ENCODE assay signal across 9 cellular contexts in the genomic region with DNA sequence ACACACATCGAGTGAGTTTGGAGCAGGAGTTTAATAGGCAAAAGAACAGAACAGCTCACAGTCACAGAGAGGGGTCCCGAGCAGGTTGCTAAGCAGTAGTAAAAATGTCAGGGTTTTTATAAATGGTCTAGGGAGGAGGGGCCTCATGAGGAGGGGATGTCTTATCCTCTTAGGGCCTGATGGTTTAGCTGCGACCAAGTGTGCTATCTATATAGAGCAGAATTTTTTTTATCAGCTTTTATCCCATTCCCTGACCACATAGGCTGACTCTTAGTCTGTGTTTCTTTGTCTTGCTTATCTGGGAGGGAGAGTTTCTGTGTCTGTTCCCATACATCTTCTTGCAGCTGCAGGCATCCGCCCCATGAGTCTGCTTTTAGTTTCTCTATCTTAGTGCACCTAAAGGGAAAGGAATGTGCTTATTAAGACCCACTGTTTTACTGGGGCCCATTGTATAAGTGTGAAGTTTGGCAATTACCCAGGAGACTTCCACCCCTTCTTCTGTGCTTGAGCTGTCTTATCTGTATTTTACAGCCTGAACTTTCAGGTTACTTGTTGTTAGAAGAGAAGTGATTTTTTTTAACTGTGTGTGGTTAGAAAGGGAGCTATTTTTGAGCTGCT. TPM values are rescaled to one million over a fixed set of nuclear protein-coding genes. Genes with fewer than 3 reads are reported as not detected.
DNase-seq lines count a peak whose midpoint lies in the region; ATAC-seq and TF ChIP-seq lines count a peak whose summit lies in the region.
"Had no signal": no experiment of that assay in that cellular context is flagged by ENCODE, and none has a peak within 500 bp of the region (broad histone marks: within the 10 kb centered on the region; RNA-seq: fewer than 3 reads in every experiment).

No MANE protein-coding gene starts in this region.

- peak overlapping the region; percentile 72 for H3K9ac ChIP-seq in adipocyte (ENCODE audit: low read length)

- H3K27ac ChIP-seq in layer of hippocampus (ENCODE audit: low read depth, low read length) (peak overlapping the region; percentile 46), upper lobe of right lung (peak overlapping the region; percentile 20)
- H3K27ac ChIP-seq: neutrophil had no signal

- DNase-seq in ELF-1 (ENCODE audit: low read depth, low spot score) (peak; percentile 54), adipocyte (ENCODE audit: low read depth) (no peak), upper lobe of right lung (no peak), NCI-H2227 treated with DMSO at 0.1 percent for 48 hours (lab: John Stamatoyannopoulos, UW) (no peak)

- H3K9me3 ChIP-seq in adipocyte (ENCODE audit: control insufficient read depth, low read length) (no peaks in the 10 kb centered on the region), upper lobe of right lung (no peaks in the 10 kb centered on the region)
- H3K9me3 ChIP-seq: neutrophil had no signal

- ATAC-seq in HG02798 (IDR thresholded peaks at IDR 0.05; ENCODE audit: poor library complexity, unreplicated experiment), result peak; percentile 51
- ATAC-seq in upper lobe of right lung, result no peak
- no peak for ATAC-seq in GM21381 (IDR thresholded peaks at IDR 0.05; ENCODE audit: unreplicated experiment)
- no peak for ATAC-seq in GM18505 (IDR thresholded peaks at IDR 0.05; ENCODE audit: unreplicated experiment)

- H3K4me1 ChIP-seq in adipocyte (ENCODE audit: control insufficient read depth, insufficient read depth, low read length) (peaks cover 25% of the 10 kb centered on the region), upper lobe of right lung (peaks cover 11% of the 10 kb centered on the region)

- intact Hi-C loops in upper lobe of right lung (cut with DNase I), result no loop called here

- peaks cover under 1% of the 10 kb centered on the region for H3K36me3 ChIP-seq in adipocyte (ENCODE audit: control insufficient read depth, insufficient read depth, low read length, severe bottlenecking)
- peaks cover 6% of the 10 kb centered on the region for H3K36me3 ChIP-seq in upper lobe of right lung

- no peaks in the 10 kb centered on the region for H3K27me3 ChIP-seq in adipocyte (replicated peaks; ENCODE audit: control insufficient read depth, insufficient read depth, low read length)
- no peaks in the 10 kb centered on the region for H3K27me3 ChIP-seq in layer of hippocampus (ENCODE audit: control insufficient read depth, insufficient read depth, low read length)
- no peaks in the 10 kb centered on the region for H3K27me3 ChIP-seq in upper lobe of right lung
- H3K27me3 ChIP-seq: neutrophil had no signal

- H3K4me3 ChIP-seq in adipocyte (ENCODE audit: low read length) (peak overlapping the region; percentile 82), upper lobe of right lung (peak overlapping the region; percentile 32)

- no peak for TF ChIP-seq CTCF in upper lobe of right lung (IDR thresholded peaks at IDR 0.05)

- TF ChIP-seq POLR2A in GM18505 (IDR thresholded peaks at IDR 0.05; ENCODE audit: borderline replicate concordance, extremely low read depth, insufficient read depth, insufficient read length), result no peak

RNA-seq across cellular contexts. Expression of gene GMCL1, which starts 30.4 kb away (rescaled TPM):
- 11.9 TPM for total RNA-seq in upper lobe of right lung

RNA-seq across cellular contexts. Expression of gene ANXA4, which starts 57.1 kb away (rescaled TPM):
- total RNA-seq in upper lobe of right lung, result 181 TPM
